ENCODE assay signal across 15 cellular contexts in genomic region chr1:236175642-236176336, GRCh38. TPM values are rescaled to one million over a fixed set of nuclear protein-coding genes. Genes with fewer than 3 reads are reported as not detected.
A peak's percentile ranks its signal among the peaks of the same experiment; 100 is the strongest.
DNase-seq lines count a peak whose midpoint lies in the region; ATAC-seq, FAIRE-seq and TF ChIP-seq lines count a peak whose summit lies in the region.
"Had no signal": no experiment of that assay in that cellular context is flagged by ENCODE, and none has a peak within 500 bp of the region (broad histone marks: within the 10 kb centered on the region; RNA-seq: fewer than 3 reads in every experiment).

No MANE protein-coding gene starts in this region.

- peaks cover 14% of the 10 kb centered on the region for H3K36me3 Mint-ChIP-seq in nephron (ENCODE audit: low read depth)

- no peaks in the 10 kb centered on the region for H3K9me3 Mint-ChIP-seq in nephron
- H3K9me3 Mint-ChIP-seq: CD4-positive, CD25-positive, alpha-beta regulatory T cell had no signal

- H3K4me3 Mint-ChIP-seq in nephron, result no peak overlapping the region
- H3K4me3 Mint-ChIP-seq: activated naive CD8-positive, alpha-beta T cell had no signal

- peak overlapping the region; percentile 40 to 93 (median 78) for H3K27ac Mint-ChIP-seq in nephron
- H3K27ac Mint-ChIP-seq: activated naive CD8-positive, alpha-beta T cell had no signal

- ATAC-seq in GM18907 (IDR thresholded peaks at IDR 0.05; ENCODE audit: unreplicated experiment), result peak; percentile 84
- peak; percentile 85 for ATAC-seq in GM21723 (IDR thresholded peaks at IDR 0.05; ENCODE audit: unreplicated experiment)
- peak; percentile 89 for ATAC-seq in HG03442 (IDR thresholded peaks at IDR 0.05; ENCODE audit: unreplicated experiment)
- no peak for ATAC-seq in Right ventricle myocardium superior (ENCODE audit: poor library complexity)

- no peak for FAIRE-seq in urothelium cell line (lab: Jason Lieb, UNC)

- peaks cover 4% of the 10 kb centered on the region for H3K27me3 Mint-ChIP-seq in nephron (ENCODE audit: low read depth)
- H3K27me3 Mint-ChIP-seq: activated naive CD8-positive, alpha-beta T cell; CD4-positive, CD25-positive, alpha-beta regulatory T cell had no signal

- DNase-seq in NCI-H1694 treated with DMSO at 0.1 percent for 48 hours (lab: John Stamatoyannopoulos, UW) (no peak), urothelium cell line (ENCODE audit: low spot score) (no peak), Right ventricle myocardium superior (no peak), cardiac septum (ENCODE audit: low spot score) (no peak)
- DNase-seq: activated CD4-positive, alpha-beta T cell treated with anti-CD3 and anti-CD28 coated beads for 1 hour; CD4-positive, CD25-positive, alpha-beta regulatory T cell; glutamatergic neuron; NCI-H446 treated with DMSO at 0.1 percent for 48 hours; sigmoid colon; SJCRH30 had no signal

- no peak for TF ChIP-seq CTCF in nephron (IDR thresholded peaks at IDR 0.05; ENCODE audit: unreplicated experiment in 3 of 3)

- peaks cover 17% of the 10 kb centered on the region for H3K4me1 Mint-ChIP-seq in nephron
- H3K4me1 Mint-ChIP-seq: CD4-positive, CD25-positive, alpha-beta regulatory T cell had no signal

- intact Hi-C loops in Right ventricle myocardium superior (cut with DNase I) (no loop called here), cardiac septum (cut with DNase I) (no loop called here)

RNA-seq across cellular contexts. Expression of gene GPR137B, which starts 33.5 kb away (rescaled TPM):
- total RNA-seq in Right ventricle myocardium superior (27.5 TPM), cardiac septum (44.6 TPM)
